14 cellular contexts compared by ENCODE assay signal in the genomic region with DNA sequence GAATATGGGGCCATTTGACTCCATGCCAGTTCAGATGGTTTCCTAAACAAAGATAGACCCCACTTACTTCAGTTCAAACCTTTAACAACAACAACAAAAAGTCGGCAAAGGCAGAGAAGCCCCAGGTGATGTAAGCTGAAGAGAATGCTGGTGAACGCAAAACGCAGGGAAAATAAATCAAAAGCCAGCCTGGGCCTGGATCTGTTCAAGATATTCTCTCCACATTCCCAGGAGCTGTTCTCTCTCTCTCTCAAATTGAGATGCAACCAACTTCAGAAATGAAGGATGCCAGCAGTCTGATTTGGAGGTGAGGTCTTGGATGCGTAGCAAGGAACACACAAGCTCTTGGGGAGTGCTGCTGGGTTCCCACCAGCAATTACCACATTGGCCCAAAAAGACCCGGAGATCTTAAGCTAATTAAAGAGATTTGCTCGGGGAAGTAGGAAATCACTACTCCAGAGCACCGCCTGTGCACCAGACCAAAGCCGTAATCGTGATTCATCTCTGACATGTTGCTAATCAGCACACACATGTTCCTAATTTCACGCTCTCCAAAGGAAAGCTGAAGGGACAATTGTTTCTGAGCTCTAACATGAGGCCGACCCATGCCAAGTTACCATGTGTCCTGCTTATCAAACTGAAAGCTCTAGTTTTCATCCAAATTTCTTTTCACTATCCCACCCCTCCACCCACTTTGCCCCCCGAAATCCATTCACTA. TPM values are rescaled to one million over a fixed set of nuclear protein-coding genes. Genes with fewer than 3 reads are reported as not detected.
DNase-seq lines count a peak whose midpoint lies in the region; ATAC-seq and TF ChIP-seq lines count a peak whose summit lies in the region.
"Had no signal": no experiment of that assay in that cellular context is flagged by ENCODE, and none has a peak within 500 bp of the region (broad histone marks: within the 10 kb centered on the region; RNA-seq: fewer than 3 reads in every experiment).

No MANE protein-coding gene starts in this region.

- ATAC-seq in right lobe of liver, result no peak

- TF ChIP-seq POLR2A in right lobe of liver (IDR thresholded peaks at IDR 0.05), result no peak

- WGBS in right lobe of liver (ENCODE audit: insufficient coverage, low coverage, low lambda C conversion rate, missing lambda C conversion rate), result 67% methylated on average over 12 of the region's 12 CpGs

- no peak overlapping the region for H3K4me3 Mint-ChIP-seq in activated CD4-positive, alpha-beta T cell treated with anti-CD3 and anti-CD28 coated beads, Interleukin-2, amount 10 ng/mL, durations not matched to agents 24 days and 14 days
- H3K4me3 Mint-ChIP-seq: IgD-negative memory B cell had no signal

- no peaks in the 10 kb centered on the region for H3K36me3 ChIP-seq in BE2C
- H3K36me3 ChIP-seq in adipocyte (ENCODE audit: control insufficient read depth, insufficient read depth, low read length, severe bottlenecking), result no peaks in the 10 kb centered on the region
- H3K36me3 ChIP-seq in cardiac muscle cell, result no peaks in the 10 kb centered on the region
- no peaks in the 10 kb centered on the region for H3K36me3 ChIP-seq in right lobe of liver

- H3K4me1 Mint-ChIP-seq in activated CD4-positive, alpha-beta T cell treated with anti-CD3 and anti-CD28 coated beads, Interleukin-2, amount 10 ng/mL, durations not matched to agents 24 days and 14 days, result no peaks in the 10 kb centered on the region

- H3K27ac Mint-ChIP-seq in activated CD4-positive, alpha-beta T cell treated with anti-CD3 and anti-CD28 coated beads, Interleukin-2, amount 10 ng/mL, durations not matched to agents 24 days and 14 days, result no peak overlapping the region

- H3K27me3 ChIP-seq in BE2C (no peaks in the 10 kb centered on the region), adipocyte (replicated peaks; ENCODE audit: control insufficient read depth, insufficient read depth, low read length) (no peaks in the 10 kb centered on the region), cardiac muscle cell (no peaks in the 10 kb centered on the region), right lobe of liver (no peaks in the 10 kb centered on the region)

- TF ChIP-seq CTCF in BE2C (IDR thresholded peaks at IDR 0.05; ENCODE audit: low read depth, low read length), result no peak
- no peak for TF ChIP-seq CTCF in cardiac muscle cell (IDR thresholded peaks at IDR 0.05; ENCODE audit: low read depth, low read length)
- TF ChIP-seq CTCF in retinal pigment epithelial cell (conservative IDR thresholded peaks at IDR 0.05; ENCODE audit: low read depth, low read length), result no peak
- TF ChIP-seq CTCF in right lobe of liver (IDR thresholded peaks at IDR 0.05), result no peak

- H3K36me3 Mint-ChIP-seq in activated CD4-positive, alpha-beta T cell treated with anti-CD3 and anti-CD28 coated beads, Interleukin-2, amount 10 ng/mL, durations not matched to agents 24 days and 14 days (ENCODE audit: low read depth), result no peaks in the 10 kb centered on the region
- H3K36me3 Mint-ChIP-seq: IgD-negative memory B cell had no signal

- peaks cover 9% of the 10 kb centered on the region for H3K27me3 Mint-ChIP-seq in activated CD4-positive, alpha-beta T cell treated with anti-CD3 and anti-CD28 coated beads, Interleukin-2, amount 10 ng/mL, durations not matched to agents 24 days and 14 days

- H3K9ac ChIP-seq in adipocyte (ENCODE audit: low read length), result peak overlapping the region; percentile 19

- peak overlapping the region; percentile 31 for H3K4me3 ChIP-seq in BE2C (ENCODE audit: low read depth, low read length)
- peak overlapping the region; percentile 59 for H3K4me3 ChIP-seq in adipocyte (ENCODE audit: low read length)
- no peak overlapping the region for H3K4me3 ChIP-seq in cardiac muscle cell
- H3K4me3 ChIP-seq in retinal pigment epithelial cell (ENCODE audit: low read length), result peak overlapping the region; percentile 7
- H3K4me3 ChIP-seq in right lobe of liver, result no peak overlapping the region
- H3K4me3 ChIP-seq: psoas muscle had no signal

- H3K4me1 ChIP-seq in BE2C (no peaks in the 10 kb centered on the region; the same call in 1 of the 2 replicates), adipocyte (ENCODE audit: control insufficient read depth, insufficient read depth, low read length) (peaks cover 16% of the 10 kb centered on the region), cardiac muscle cell (ENCODE audit: low read depth) (peaks cover 76% of the 10 kb centered on the region), right lobe of liver (no peaks in the 10 kb centered on the region)
- H3K4me1 ChIP-seq: psoas muscle had no signal

- peak; percentile 44 for DNase-seq in BE2C
- DNase-seq in adipocyte (ENCODE audit: low read depth), result peak; percentile 94
- DNase-seq in cardiac muscle cell (ENCODE audit: low read depth in 1 of 2, low spot score in 1 of 2), result peak in 1 of 2 donors; percentile 41
- peak; percentile 80 for DNase-seq in retinal pigment epithelial cell (ENCODE audit: low read depth)
- no peak for DNase-seq in mesenteric fat pad (ENCODE audit: low spot score)
- no peak for DNase-seq in activated CD4-positive, alpha-beta T cell treated with anti-CD3 and anti-CD28 coated beads, Interleukin-2, amount 10 ng/mL, durations not matched to agents 24 days and 14 days
- DNase-seq in activated CD4-positive, alpha-beta T cell treated with anti-CD3 and anti-CD28 coated beads for 4 hours, result no peak
- no peak for DNase-seq in right lobe of liver
- DNase-seq: activated effector memory CD4-positive, alpha-beta T cell treated with Interleukin-2 at 50 U/mL for 16 hours; C1 segment of cervical spinal cord; kidney; psoas muscle; RPMI8226 had no signal

- intact Hi-C loops in activated CD4-positive, alpha-beta T cell treated with anti-CD3 and anti-CD28 coated beads, Interleukin-2, amount 10 ng/mL, durations not matched to agents 24 days and 14 days (cut with micrococcal nuclease), result no loop called here
- intact Hi-C loops in right lobe of liver (cut with DNase I), result no loop called here

- H3K9me3 Mint-ChIP-seq in activated CD4-positive, alpha-beta T cell treated with anti-CD3 and anti-CD28 coated beads, Interleukin-2, amount 10 ng/mL, durations not matched to agents 24 days and 14 days, result no peaks in the 10 kb centered on the region
- H3K9me3 Mint-ChIP-seq: IgD-negative memory B cell had no signal

- H3K27ac ChIP-seq in cardiac muscle cell (peak overlapping the region; percentile 89), right lobe of liver (no peak overlapping the region)
- H3K27ac ChIP-seq: psoas muscle had no signal

- H3K9me3 ChIP-seq in BE2C (no peaks in the 10 kb centered on the region), adipocyte (ENCODE audit: control insufficient read depth, low read length) (no peaks in the 10 kb centered on the region), cardiac muscle cell (ENCODE audit: low read depth) (no peaks in the 10 kb centered on the region), right lobe of liver (no peaks in the 10 kb centered on the region)
- H3K9me3 ChIP-seq: psoas muscle had no signal

RNA-seq across cellular contexts. Expression of a gene that starts 37.1 kb away (rescaled TPM):
- 2.0 TPM for polyA plus RNA-seq in BE2C (2012; ENCODE audit: insufficient read depth, insufficient read length, low read depth)
- total RNA-seq in cardiac muscle cell, result 23.1 and 110 TPM in 2 replicates
- 7.4 and 26.5 TPM in 2 replicates for polyA plus RNA-seq in cardiac muscle cell
- 3.5 TPM for total RNA-seq in mesenteric fat pad
- 0.14 and 0.26 TPM in 2 replicates for total RNA-seq in activated CD4-positive, alpha-beta T cell treated with anti-CD3 and anti-CD28 coated beads, Interleukin-2, amount 10 ng/mL, durations not matched to agents 24 days and 14 days
- total RNA-seq in right lobe of liver, result under 1 TPM; under 0.01 to 0.40 (median 0.29) TPM
- polyA plus RNA-seq: IgD-negative memory B cell had no signal

Comparison
In these comparisons a context has a peak if more than half of its experiments do, and no peak if none do; other contexts are left out.
1. DNase-seq: peak in BE2C (single experiment), adipocyte (single experiment) and retinal pigment epithelial cell (single experiment); none in mesenteric fat pad (single experiment), activated CD4-positive, alpha-beta T cell treated with anti-CD3 and anti-CD28 coated beads, Interleukin-2, amount 10 ng/mL, durations not matched to agents 24 days and 14 days (single experiment), activated CD4-positive, alpha-beta T cell treated with anti-CD3 and anti-CD28 coated beads for 4 hours (0 of 2) and right lobe of liver (0 of 3).
2. H3K4me3 ChIP-seq: peak in BE2C (single experiment), adipocyte (single experiment) and retinal pigment epithelial cell (single experiment); none in cardiac muscle cell (single experiment) and right lobe of liver (0 of 3).